18 cellular contexts compared by ENCODE assay signal in the genomic region with DNA sequence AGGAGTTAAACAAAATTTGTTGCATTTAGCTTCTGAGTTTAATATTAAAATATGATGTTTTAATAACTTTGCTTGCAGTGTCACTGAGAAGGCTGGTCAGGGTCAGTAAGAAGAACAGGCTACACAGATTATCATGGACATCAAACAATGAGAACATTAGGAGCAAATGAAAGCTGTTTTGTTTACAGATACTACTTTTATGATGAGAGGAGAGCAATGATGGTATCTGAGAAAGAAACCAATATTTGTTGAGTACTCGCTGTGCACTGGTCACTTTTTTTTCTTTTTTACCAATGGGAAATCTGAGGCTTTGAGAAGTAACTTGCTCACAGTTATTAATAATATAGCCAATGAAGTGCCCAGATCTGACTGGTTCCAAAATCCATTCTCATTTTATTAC.
DNase-seq lines count a peak whose midpoint lies in the region; ATAC-seq lines count a peak whose summit lies in the region.
"Had no signal": no experiment of that assay in that cellular context is flagged by ENCODE, and none has a peak within 500 bp of the region (broad histone marks: within the 10 kb centered on the region; RNA-seq: fewer than 3 reads in every experiment).

No MANE protein-coding gene starts in this region.

- no peaks in the 10 kb centered on the region for H3K27me3 Mint-ChIP-seq in activated naive CD8-positive, alpha-beta T cell
- H3K27me3 Mint-ChIP-seq in activated naive CD8-positive, alpha-beta T cell treated with anti-CD3 and anti-CD28 coated beads, Interleukin-2, amount 50 U/mL, for 24 hours: no peaks in the 10 kb centered on the region
- H3K27me3 Mint-ChIP-seq in CD8-positive, alpha-beta memory T cell: peaks cover 0 to 1% of the 10 kb centered on the region in 2 donors
- no peaks in the 10 kb centered on the region for H3K27me3 Mint-ChIP-seq in T-cell
- H3K27me3 Mint-ChIP-seq in immature natural killer cell (ENCODE audit: low read depth in 3 of 3): no peaks in the 10 kb centered on the region
- H3K27me3 Mint-ChIP-seq: CD4-positive, alpha-beta memory T cell had no signal

- no peaks in the 10 kb centered on the region for H3K9me3 Mint-ChIP-seq in activated naive CD8-positive, alpha-beta T cell (ENCODE audit: low read depth)
- no peaks in the 10 kb centered on the region for H3K9me3 Mint-ChIP-seq in activated naive CD8-positive, alpha-beta T cell treated with anti-CD3 and anti-CD28 coated beads, Interleukin-2, amount 50 U/mL, for 24 hours
- no peaks in the 10 kb centered on the region for H3K9me3 Mint-ChIP-seq in CD8-positive, alpha-beta memory T cell
- no peaks in the 10 kb centered on the region for H3K9me3 Mint-ChIP-seq in T-cell
- no peaks in the 10 kb centered on the region for H3K9me3 Mint-ChIP-seq in immature natural killer cell
- H3K9me3 Mint-ChIP-seq: CD4-positive, alpha-beta memory T cell; GM23338 had no signal

- H3K27ac ChIP-seq in CD8-positive, alpha-beta memory T cell (ENCODE audit: low read depth, low read length): no peak overlapping the region
- H3K27ac ChIP-seq: C4-2B had no signal

- H3K27me3 ChIP-seq in CD8-positive, alpha-beta memory T cell (ENCODE audit: insufficient read depth, low read length, poor library complexity, severe bottlenecking): no peaks in the 10 kb centered on the region

- POLR2A ChIA-PET in CD8-positive, alpha-beta memory T cell (lab: Charles Lee): no interaction called here
- POLR2A ChIA-PET in T-cell (lab: Charles Lee): interaction anchor here in 1 of 2 donors (0.5 kb wide), 1 partner anchor 11 kb away, joined by 3 read pairs; no protein-coding TSS in a partner anchor

- DNase-seq in activated naive CD8-positive, alpha-beta T cell treated with anti-CD3 and anti-CD28 coated beads, Interleukin-2, amount 50 U/mL, for 24 hours: no peak
- DNase-seq in CD8-positive, alpha-beta memory T cell: no peak
- no peak for DNase-seq in T-cell
- no peak for DNase-seq in immature natural killer cell
- DNase-seq in DMS 273 (lab: John Stamatoyannopoulos, UW; ENCODE audit: unreplicated experiment): no peak
- no peak for DNase-seq in AG08396 (ENCODE audit: low spot score)
- DNase-seq: Calu3; CD4-positive, alpha-beta memory T cell; DMS 273 treated with DMSO at 0.1 percent for 48 hours; DMS53; DND-41; EL; HCEC 1CT; IMR-90 had no signal

- no peaks in the 10 kb centered on the region for H3K36me3 ChIP-seq in CD8-positive, alpha-beta memory T cell (ENCODE audit: insufficient read depth, low read length)

- H3K4me1 Mint-ChIP-seq in activated naive CD8-positive, alpha-beta T cell (ENCODE audit: low read depth): peaks cover 9% of the 10 kb centered on the region
- peaks cover 12% of the 10 kb centered on the region for H3K4me1 Mint-ChIP-seq in activated naive CD8-positive, alpha-beta T cell treated with anti-CD3 and anti-CD28 coated beads, Interleukin-2, amount 50 U/mL, for 24 hours
- peaks cover 9 to 16% (median 15%) of the 10 kb centered on the region in 3 donors for H3K4me1 Mint-ChIP-seq in CD8-positive, alpha-beta memory T cell
- H3K4me1 Mint-ChIP-seq in T-cell (peaks cover 11 to 15% (median 11%) of the 10 kb centered on the region in 3 donors), immature natural killer cell (peaks cover 10 to 12% of the 10 kb centered on the region in 2 donors)

- no peak overlapping the region for H3K27ac Mint-ChIP-seq in activated naive CD8-positive, alpha-beta T cell
- H3K27ac Mint-ChIP-seq in activated naive CD8-positive, alpha-beta T cell treated with anti-CD3 and anti-CD28 coated beads, Interleukin-2, amount 50 U/mL, for 24 hours: no peak overlapping the region
- peak overlapping the region in 3 of 8 donors; percentile 13 to 70 (median 39) for H3K27ac Mint-ChIP-seq in CD8-positive, alpha-beta memory T cell
- no peak overlapping the region for H3K27ac Mint-ChIP-seq in T-cell
- peak overlapping the region in 2 of 6 donors; percentile 9 to 41 for H3K27ac Mint-ChIP-seq in immature natural killer cell
- H3K27ac Mint-ChIP-seq: GM23338 had no signal

- ATAC-seq in activated naive CD8-positive, alpha-beta T cell treated with anti-CD3 and anti-CD28 coated beads, Interleukin-2, amount 50 U/mL, for 24 hours: no peak
- no peak for ATAC-seq in T-cell (replicated peaks in 1 of 4)

- no peak overlapping the region for H3K4me3 ChIP-seq in CD8-positive, alpha-beta memory T cell (ENCODE audit: low read length)
- H3K4me3 ChIP-seq: GM23338, K562 had no signal

- peaks cover 5% of the 10 kb centered on the region for H3K36me3 Mint-ChIP-seq in activated naive CD8-positive, alpha-beta T cell
- peaks cover 2% of the 10 kb centered on the region for H3K36me3 Mint-ChIP-seq in activated naive CD8-positive, alpha-beta T cell treated with anti-CD3 and anti-CD28 coated beads, Interleukin-2, amount 50 U/mL, for 24 hours (ENCODE audit: low read depth)
- H3K36me3 Mint-ChIP-seq in CD8-positive, alpha-beta memory T cell: peaks cover 0 to 3% (median 2%) of the 10 kb centered on the region in 3 donors
- no peaks in the 10 kb centered on the region for H3K36me3 Mint-ChIP-seq in T-cell
- H3K36me3 Mint-ChIP-seq in immature natural killer cell: no peaks in the 10 kb centered on the region

- H3K4me3 Mint-ChIP-seq in activated naive CD8-positive, alpha-beta T cell: peak overlapping the region; percentile 22
- H3K4me3 Mint-ChIP-seq in activated naive CD8-positive, alpha-beta T cell treated with anti-CD3 and anti-CD28 coated beads, Interleukin-2, amount 50 U/mL, for 24 hours: no peak overlapping the region
- peak overlapping the region in 6 of 7 donors; percentile 13 to 35 (median 30) for H3K4me3 Mint-ChIP-seq in CD8-positive, alpha-beta memory T cell
- H3K4me3 Mint-ChIP-seq in T-cell: peak overlapping the region; percentile 17 to 88 (median 77)
- H3K4me3 Mint-ChIP-seq in immature natural killer cell: peak overlapping the region in 4 of 5 donors; percentile 37 to 99 (median 52)
- H3K4me3 Mint-ChIP-seq: GM23338 had no signal

- CTCF ChIA-PET in CD8-positive, alpha-beta memory T cell (lab: Charles Lee): interaction anchor here (0.9 kb wide), 1 partner anchor 9 kb away, joined by 3 read pairs; no protein-coding TSS in a partner anchor
- CTCF ChIA-PET in T-cell (lab: Charles Lee): no interaction called here

- H3K4me1 ChIP-seq in CD8-positive, alpha-beta memory T cell (ENCODE audit: insufficient read depth, low read length): no peaks in the 10 kb centered on the region

- no peaks in the 10 kb centered on the region for H3K9me3 ChIP-seq in CD8-positive, alpha-beta memory T cell (ENCODE audit: low read length)
